Comparison of ENCODE assay signal across 8 cellular contexts in genomic region chr15:74422723-74423442, GRCh38. TPM values are rescaled to one million over a fixed set of nuclear protein-coding genes. Genes with fewer than 3 reads are reported as not detected.
DNase-seq lines count a peak whose midpoint lies in the region; ATAC-seq and TF ChIP-seq lines count a peak whose summit lies in the region.

No MANE protein-coding gene starts in this region.

- peak in 10 of 14 donors; percentile 16 to 73 (median 53) for DNase-seq in C1 segment of cervical spinal cord (lab: John Stamatoyannopoulos, UW)
- peak; percentile 22 for DNase-seq in brain microvascular endothelial cell
- DNase-seq in midbrain (lab: John Stamatoyannopoulos, UW): peak; percentile 52
- no peak for DNase-seq in ureter (ENCODE audit: low spot score)
- no peak for DNase-seq in naive thymus-derived CD8-positive, alpha-beta T cell
- DNase-seq in effector memory CD4-positive, alpha-beta T cell: no peak

- peaks cover 28% of the 10 kb centered on the region for H3K4me1 ChIP-seq in HUES64 (ENCODE audit: insufficient read depth, low read length)
- H3K4me1 ChIP-seq in effector memory CD4-positive, alpha-beta T cell (ENCODE audit: control insufficient read depth, insufficient read depth, low read length, poor library complexity, severe bottlenecking): no peaks in the 10 kb centered on the region

- no peak for ATAC-seq in naive thymus-derived CD8-positive, alpha-beta T cell
- ATAC-seq in HG02759 (IDR thresholded peaks at IDR 0.05; ENCODE audit: unreplicated experiment): no peak

- H3K9me3 Mint-ChIP-seq in naive thymus-derived CD8-positive, alpha-beta T cell: no peaks in the 10 kb centered on the region

- H3K36me3 ChIP-seq in HUES64 (ENCODE audit: insufficient read depth, low read length): no peaks in the 10 kb centered on the region
- H3K36me3 ChIP-seq in brain microvascular endothelial cell (replicated peaks): no peaks in the 10 kb centered on the region
- no peaks in the 10 kb centered on the region for H3K36me3 ChIP-seq in effector memory CD4-positive, alpha-beta T cell (ENCODE audit: control insufficient read depth, insufficient read depth, low read length)

- no peak for TF ChIP-seq CTCF in brain microvascular endothelial cell (IDR thresholded peaks at IDR 0.05; ENCODE audit: low read depth, low read length, missing control alignments)

- peak overlapping the region in 1 of 10 donors; percentile 52 for H3K27ac Mint-ChIP-seq in naive thymus-derived CD8-positive, alpha-beta T cell

- H3K9ac ChIP-seq in HUES64 (ENCODE audit: low read depth, low read length): peak overlapping the region; percentile 45

- WGBS in HUES64: 54% methylated on average over 12 of the region's 13 CpGs

- peak overlapping the region; percentile 53 for H3K27ac ChIP-seq in HUES64 (ENCODE audit: low read depth, low read length)
- no peak overlapping the region for H3K27ac ChIP-seq in brain microvascular endothelial cell
- H3K27ac ChIP-seq in effector memory CD4-positive, alpha-beta T cell (ENCODE audit: insufficient read depth, low read length, poor library complexity, severe bottlenecking): no peak overlapping the region

- peaks cover 9 to 52% (median 26%) of the 10 kb centered on the region in 4 donors for H3K4me1 Mint-ChIP-seq in naive thymus-derived CD8-positive, alpha-beta T cell

- peaks cover 0 to 4% (median 0%) of the 10 kb centered on the region in 3 donors for H3K36me3 Mint-ChIP-seq in naive thymus-derived CD8-positive, alpha-beta T cell

- H3K27me3 ChIP-seq in HUES64 (ENCODE audit: insufficient read depth, low read length): no peaks in the 10 kb centered on the region
- no peaks in the 10 kb centered on the region for H3K27me3 ChIP-seq in brain microvascular endothelial cell (replicated peaks)
- H3K27me3 ChIP-seq in effector memory CD4-positive, alpha-beta T cell (replicated peaks; ENCODE audit: control insufficient read depth, insufficient read depth, low read length, poor library complexity, severe bottlenecking): no peaks in the 10 kb centered on the region

- in situ Hi-C loops in brain microvascular endothelial cell (cut with HindIII; ENCODE audit: low pct_ligation_motif_present, low sequenced_read_pairs): no loop called here

- POLR2A ChIA-PET in naive thymus-derived CD8-positive, alpha-beta T cell (lab: Charles Lee): interaction anchor here (0.6 kb wide), 1 partner anchor 314 kb away, joined by 4 read pairs; no protein-coding TSS in a partner anchor

- no peak overlapping the region for H3K4me3 ChIP-seq in HUES64 (ENCODE audit: low read length)
- peak overlapping the region; percentile 3 for H3K4me3 ChIP-seq in brain microvascular endothelial cell (ENCODE audit: low read depth, low read length)
- H3K4me3 ChIP-seq in effector memory CD4-positive, alpha-beta T cell (ENCODE audit: insufficient read depth, low read depth, low read length, poor library complexity, severe bottlenecking): no peak overlapping the region

- H3K27me3 Mint-ChIP-seq in naive thymus-derived CD8-positive, alpha-beta T cell: no peaks in the 10 kb centered on the region

- H3K4me3 Mint-ChIP-seq in naive thymus-derived CD8-positive, alpha-beta T cell: no peak overlapping the region

- H3K9me3 ChIP-seq in HUES64 (ENCODE audit: insufficient read depth, low read depth, low read length): no peaks in the 10 kb centered on the region
- H3K9me3 ChIP-seq in effector memory CD4-positive, alpha-beta T cell (ENCODE audit: control insufficient read depth, low read length): no peaks in the 10 kb centered on the region

RNA-seq across cellular contexts. Expression of gene SEMA7A, which starts 10.9 kb away (rescaled TPM):
- 11.3 TPM for polyA plus RNA-seq in HUES64 (2013, experiment 1 of 2)
- 16.9 TPM for polyA plus RNA-seq in HUES64 (2013, experiment 2 of 2)
- total RNA-seq in ureter: 2.2 TPM
- total RNA-seq in naive thymus-derived CD8-positive, alpha-beta T cell: 1 to 10 TPM; 3.2 TPM
- 1 to 10 TPM in 1 of 3 donors, under 1 TPM in 2; 0.09 to 1.7 (median 0.20) TPM for polyA plus RNA-seq in naive thymus-derived CD8-positive, alpha-beta T cell

RNA-seq across cellular contexts. Expression of gene UBL7, which starts 38.1 kb away (rescaled TPM):
- 49.9 TPM for polyA plus RNA-seq in HUES64 (2013, experiment 1 of 2)
- 54.5 TPM for polyA plus RNA-seq in HUES64 (2013, experiment 2 of 2)
- total RNA-seq in ureter: 26.7 TPM
- total RNA-seq in naive thymus-derived CD8-positive, alpha-beta T cell: 10 to 100 TPM; 49.0 to 54.1 TPM
- 100 to 1,000 TPM; 113 to 151 (median 150) TPM for polyA plus RNA-seq in naive thymus-derived CD8-positive, alpha-beta T cell

RNA-seq across cellular contexts. Expression of gene CYP11A1, which starts 55.4 kb away (rescaled TPM):
- polyA plus RNA-seq in HUES64 (2013, experiment 1 of 2): 1.7 TPM
- 2.2 TPM for polyA plus RNA-seq in HUES64 (2013, experiment 2 of 2)
- 2.4 TPM for total RNA-seq in ureter
- not detected for total RNA-seq in naive thymus-derived CD8-positive, alpha-beta T cell
- not detected for polyA plus RNA-seq in naive thymus-derived CD8-positive, alpha-beta T cell

Comparison
In these comparisons a context has a peak if more than half of its experiments do, and no peak if none do; other contexts are left out.
1. DNase-seq: peak in C1 segment of cervical spinal cord (10 of 14), brain microvascular endothelial cell (single experiment) and midbrain (single experiment); none in ureter (single experiment), naive thymus-derived CD8-positive, alpha-beta T cell (0 of 10) and effector memory CD4-positive, alpha-beta T cell (0 of 3).